1 cellular context compared by ENCODE assay signal in genomic region chr9:134214395-134214765, GRCh38.
TF ChIP-seq lines count a peak whose summit lies in the region.

No MANE protein-coding gene starts in this region.

TF ChIP-seq in IMR-90, 13 proteins besides CTCF, POLR2A, EP300 and RAD21 (continued from another document):
- TF ChIP-seq CHD1 (IDR thresholded peaks at IDR 0.05; ENCODE audit: low read depth, low read length) (no peak), MXI1 (IDR thresholded peaks at IDR 0.05; ENCODE audit: borderline replicate concordance, low read depth, low read length) (no peak), BHLHE40 (IDR thresholded peaks at IDR 0.05; ENCODE audit: low read depth, low read length) (no peak), MAFK (IDR thresholded peaks at IDR 0.05; ENCODE audit: low read depth, low read length) (no peak), RCOR1 (IDR thresholded peaks at IDR 0.05; ENCODE audit: insufficient replicate concordance, low read length) (no peak), MAZ (IDR thresholded peaks at IDR 0.05; ENCODE audit: borderline replicate concordance, low read depth, low read length) (no peak)
